Comparison of ENCODE assay signal across 1 cellular context in genomic region chr12:66044731-66045130, GRCh38.
TF ChIP-seq lines count a peak whose summit lies in the region.

No MANE protein-coding gene starts in this region.

TF ChIP-seq in HepG2, 621 proteins besides CTCF, POLR2A, EP300 and RAD21 (continued from another document and continues in another):
- no peak for TF ChIP-seq CEBPZ (IDR thresholded peaks at IDR 0.05; ENCODE audit: low read length)
- TF ChIP-seq CREB1 (IDR thresholded peaks at IDR 0.05), result no peak
- 0 out of 2 replicates have a peak, but pooled peaks have one; percentile 31 for TF ChIP-seq CREB1 (CRISPR knock-in tag; IDR thresholded peaks at IDR 0.05)
- TF ChIP-seq HMGA1 (CRISPR knock-in tag; conservative IDR thresholded peaks at IDR 0.05), result no peak
- no peak for TF ChIP-seq ZNF317 (CRISPR knock-in tag; IDR thresholded peaks at IDR 0.05)
- peak; percentile 57; the same call in 1 of the 2 replicates for TF ChIP-seq HMG20A (CRISPR knock-in tag; IDR thresholded peaks at IDR 0.05; ENCODE audit: borderline replicate concordance)
- no peak for TF ChIP-seq IRX3 (CRISPR knock-in tag; IDR thresholded peaks at IDR 0.05; ENCODE audit: borderline replicate concordance, low read depth)
- no peak for TF ChIP-seq MTF2 (CRISPR knock-in tag; IDR thresholded peaks at IDR 0.05; ENCODE audit: borderline replicate concordance)
- no peak for TF ChIP-seq HDAC6 (IDR thresholded peaks at IDR 0.05; ENCODE audit: low read depth, low read length)
- TF ChIP-seq MTA1 (CRISPR knock-in tag; IDR thresholded peaks at IDR 0.05; ENCODE audit: borderline replicate concordance), result no peak
- no peak for TF ChIP-seq ATF5 (CRISPR knock-in tag; IDR thresholded peaks at IDR 0.05; ENCODE audit: low read depth)
- no peak for TF ChIP-seq SP1 (IDR thresholded peaks at IDR 0.05)
- no peak for TF ChIP-seq SP1 (CRISPR knock-in tag; IDR thresholded peaks at IDR 0.05)
- TF ChIP-seq KMT2B (CRISPR knock-in tag; IDR thresholded peaks at IDR 0.05), result no peak
- TF ChIP-seq ZBTB4 (CRISPR knock-in tag; IDR thresholded peaks at IDR 0.05; ENCODE audit: borderline replicate concordance), result no peak
- TF ChIP-seq ZFAT (CRISPR knock-in tag; conservative IDR thresholded peaks at IDR 0.05), result no peak
- no peak for TF ChIP-seq NKX3-1 (CRISPR knock-in tag; IDR thresholded peaks at IDR 0.05)
- TF ChIP-seq RARA (CRISPR knock-in tag; IDR thresholded peaks at IDR 0.05), result 0 out of 2 replicates have a peak, but pooled peaks have one; percentile 25
- TF ChIP-seq ZNF121 (CRISPR knock-in tag; IDR thresholded peaks at IDR 0.05), result no peak
- TF ChIP-seq ZNF879 (CRISPR knock-in tag; IDR thresholded peaks at IDR 0.05), result no peak
- TF ChIP-seq BHLHE40 (IDR thresholded peaks at IDR 0.05; ENCODE audit: low read length), result no peak
- peak; percentile 44; the same call in 1 of the 2 replicates for TF ChIP-seq HDAC2 (CRISPR knock-in tag; IDR thresholded peaks at IDR 0.05)
- no peak for TF ChIP-seq FOXP1 (IDR thresholded peaks at IDR 0.05)
- no peak for TF ChIP-seq FOXP1 (CRISPR knock-in tag; IDR thresholded peaks at IDR 0.05)
- TF ChIP-seq CERS6 (CRISPR knock-in tag; IDR thresholded peaks at IDR 0.05), result no peak
- TF ChIP-seq GABPA (IDR thresholded peaks at IDR 0.05; ENCODE audit: low read depth, low read length), result no peak
- no peak for TF ChIP-seq GABPA (CRISPR knock-in tag; IDR thresholded peaks at IDR 0.05; ENCODE audit: low read depth)
- no peak for TF ChIP-seq TMF1 (CRISPR knock-in tag; IDR thresholded peaks at IDR 0.05; ENCODE audit: low read depth)
- no peak for TF ChIP-seq AFF4 (CRISPR knock-in tag; IDR thresholded peaks at IDR 0.05)
- no peak for TF ChIP-seq ZNF350 (CRISPR knock-in tag; IDR thresholded peaks at IDR 0.05; ENCODE audit: borderline replicate concordance, low read depth)
- TF ChIP-seq SNRNP70 (IDR thresholded peaks at IDR 0.05; ENCODE audit: low read depth, low read length), result no peak
- 0 out of 2 replicates have a peak, but pooled peaks have one; percentile 46 for TF ChIP-seq ZBTB25 (CRISPR knock-in tag; IDR thresholded peaks at IDR 0.05)
- no peak for TF ChIP-seq KLF11 (CRISPR knock-in tag; IDR thresholded peaks at IDR 0.05)
- no peak for TF ChIP-seq TCF7 (IDR thresholded peaks at IDR 0.05; ENCODE audit: low read depth)
- peak; percentile 49; the same call in 1 of the 2 replicates for TF ChIP-seq KDM1A (CRISPR knock-in tag; IDR thresholded peaks at IDR 0.05)
- no peak for TF ChIP-seq CREB3 (CRISPR knock-in tag; IDR thresholded peaks at IDR 0.05)
- TF ChIP-seq ZNF18 (CRISPR knock-in tag; IDR thresholded peaks at IDR 0.05; ENCODE audit: insufficient replicate concordance), result no peak
- TF ChIP-seq TEAD3 (CRISPR knock-in tag; optimal IDR thresholded peaks at IDR 0.05; ENCODE audit: borderline replicate concordance), result peak; percentile 32
- TF ChIP-seq ZFP41 (CRISPR knock-in tag; IDR thresholded peaks at IDR 0.05; ENCODE audit: borderline replicate concordance), result no peak
- no peak for TF ChIP-seq ZNF678 (CRISPR knock-in tag; IDR thresholded peaks at IDR 0.05)
- no peak for TF ChIP-seq SETDB1 (CRISPR knock-in tag; IDR thresholded peaks at IDR 0.05; ENCODE audit: borderline replicate concordance)
- TF ChIP-seq SMAD3 (CRISPR knock-in tag; IDR thresholded peaks at IDR 0.05), result no peak
- TF ChIP-seq YEATS4 (CRISPR knock-in tag; IDR thresholded peaks at IDR 0.05; ENCODE audit: borderline replicate concordance), result peak; percentile 16; the same call in 1 of the 2 replicates
- TF ChIP-seq ZNF713 (CRISPR knock-in tag; IDR thresholded peaks at IDR 0.05), result no peak
- no peak for TF ChIP-seq TSC22D2 (CRISPR knock-in tag; IDR thresholded peaks at IDR 0.05; ENCODE audit: borderline replicate concordance)
- no peak for TF ChIP-seq CREM (IDR thresholded peaks at IDR 0.05)
- no peak for TF ChIP-seq CREM (CRISPR knock-in tag; IDR thresholded peaks at IDR 0.05)
- TF ChIP-seq CEBPG (CRISPR knock-in tag; IDR thresholded peaks at IDR 0.05), result peak; percentile 32; the same call in 1 of the 2 replicates
- no peak for TF ChIP-seq KLF16 (CRISPR knock-in tag; IDR thresholded peaks at IDR 0.05)
- TF ChIP-seq LCORL (IDR thresholded peaks at IDR 0.05), result no peak
- TF ChIP-seq LCORL (CRISPR knock-in tag; IDR thresholded peaks at IDR 0.05), result 0 out of 2 replicates have a peak, but pooled peaks have one; percentile 30
- TF ChIP-seq FOSL2 (CRISPR knock-in tag; IDR thresholded peaks at IDR 0.05), result peak; percentile 92
- 0 out of 2 replicates have a peak, but pooled peaks have one; percentile 42 for TF ChIP-seq POGZ (CRISPR knock-in tag; IDR thresholded peaks at IDR 0.05)
- TF ChIP-seq TFDP1 (CRISPR knock-in tag; IDR thresholded peaks at IDR 0.05; ENCODE audit: borderline replicate concordance), result no peak
- peak; percentile 46 for TF ChIP-seq SAP130 (CRISPR knock-in tag; IDR thresholded peaks at IDR 0.05; ENCODE audit: low read depth)
- TF ChIP-seq CBX1 (IDR thresholded peaks at IDR 0.05; ENCODE audit: low read depth), result no peak
- TF ChIP-seq ETV5 (CRISPR knock-in tag; IDR thresholded peaks at IDR 0.05; ENCODE audit: borderline replicate concordance), result peak; percentile 32; the same call in 1 of the 2 replicates
- no peak for TF ChIP-seq ZNF343 (CRISPR knock-in tag; IDR thresholded peaks at IDR 0.05)
- peak; percentile 56 for TF ChIP-seq HNF4A (CRISPR knock-in tag; IDR thresholded peaks at IDR 0.05)
